In the genomic region with DNA sequence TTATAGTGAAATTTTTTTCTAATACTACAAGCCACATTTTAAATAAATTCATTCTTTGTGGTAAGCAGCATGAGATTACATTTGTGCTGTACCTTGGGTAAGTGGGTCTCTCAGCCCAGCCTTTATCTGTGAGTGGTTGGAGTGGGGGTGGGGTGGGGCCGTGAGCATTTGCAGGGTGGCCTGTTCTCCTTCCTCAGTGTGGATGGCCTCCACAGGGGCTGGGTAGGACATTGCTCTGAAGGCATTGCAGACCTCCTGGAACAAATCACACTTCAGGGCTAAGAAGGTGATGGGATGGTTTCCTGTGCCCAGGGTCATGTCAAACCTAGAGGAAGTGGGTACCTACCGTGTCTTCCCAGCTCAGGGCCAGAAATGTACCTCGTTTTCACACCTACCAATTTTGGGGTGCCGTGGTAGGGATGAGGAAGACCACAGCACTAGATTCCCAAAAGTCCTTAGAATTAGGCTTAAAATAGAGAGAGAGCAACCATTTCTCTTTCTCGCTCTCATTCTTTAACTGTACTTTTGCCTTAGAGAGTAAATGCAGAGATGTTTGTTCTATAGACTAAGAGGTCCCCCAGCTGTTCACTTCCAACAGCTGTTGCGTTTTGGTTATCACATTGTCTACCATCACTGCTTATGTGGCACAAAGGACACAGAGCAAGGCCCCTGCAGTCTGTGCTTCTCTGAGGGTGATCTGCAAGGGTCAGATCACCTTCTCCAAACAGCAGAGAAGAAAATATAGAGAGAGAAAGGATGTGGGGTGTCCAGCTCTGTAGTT, we compare ENCODE assay signal across 1 cellular context.
TF ChIP-seq lines count a peak whose summit lies in the region.

No MANE protein-coding gene starts in this region.

TF ChIP-seq in WTC11, 78 proteins besides CTCF, POLR2A, EP300 and RAD21 (continued from another document):
- TF ChIP-seq, protein P1, sequence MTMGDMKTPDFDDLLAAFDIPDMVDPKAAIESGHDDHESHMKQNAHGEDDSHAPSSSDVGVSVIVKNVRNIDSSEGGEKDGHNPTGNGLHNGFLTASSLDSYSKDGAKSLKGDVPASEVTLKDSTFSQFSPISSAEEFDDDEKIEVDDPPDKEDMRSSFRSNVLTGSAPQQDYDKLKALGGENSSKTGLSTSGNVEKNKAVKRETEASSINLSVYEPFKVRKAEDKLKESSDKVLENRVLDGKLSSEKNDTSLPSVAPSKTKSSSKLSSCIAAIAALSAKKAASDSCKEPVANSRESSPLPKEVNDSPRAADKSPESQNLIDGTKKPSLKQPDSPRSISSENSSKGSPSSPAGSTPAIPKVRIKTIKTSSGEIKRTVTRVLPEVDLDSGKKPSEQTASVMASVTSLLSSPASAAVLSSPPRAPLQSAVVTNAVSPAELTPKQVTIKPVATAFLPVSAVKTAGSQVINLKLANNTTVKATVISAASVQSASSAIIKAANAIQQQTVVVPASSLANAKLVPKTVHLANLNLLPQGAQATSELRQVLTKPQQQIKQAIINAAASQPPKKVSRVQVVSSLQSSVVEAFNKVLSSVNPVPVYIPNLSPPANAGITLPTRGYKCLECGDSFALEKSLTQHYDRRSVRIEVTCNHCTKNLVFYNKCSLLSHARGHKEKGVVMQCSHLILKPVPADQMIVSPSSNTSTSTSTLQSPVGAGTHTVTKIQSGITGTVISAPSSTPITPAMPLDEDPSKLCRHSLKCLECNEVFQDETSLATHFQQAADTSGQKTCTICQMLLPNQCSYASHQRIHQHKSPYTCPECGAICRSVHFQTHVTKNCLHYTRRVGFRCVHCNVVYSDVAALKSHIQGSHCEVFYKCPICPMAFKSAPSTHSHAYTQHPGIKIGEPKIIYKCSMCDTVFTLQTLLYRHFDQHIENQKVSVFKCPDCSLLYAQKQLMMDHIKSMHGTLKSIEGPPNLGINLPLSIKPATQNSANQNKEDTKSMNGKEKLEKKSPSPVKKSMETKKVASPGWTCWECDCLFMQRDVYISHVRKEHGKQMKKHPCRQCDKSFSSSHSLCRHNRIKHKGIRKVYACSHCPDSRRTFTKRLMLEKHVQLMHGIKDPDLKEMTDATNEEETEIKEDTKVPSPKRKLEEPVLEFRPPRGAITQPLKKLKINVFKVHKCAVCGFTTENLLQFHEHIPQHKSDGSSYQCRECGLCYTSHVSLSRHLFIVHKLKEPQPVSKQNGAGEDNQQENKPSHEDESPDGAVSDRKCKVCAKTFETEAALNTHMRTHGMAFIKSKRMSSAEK (CRISPR knock-in tag; IDR thresholded peaks at IDR 0.05; ENCODE audit: borderline replicate concordance), result no peak
- TF ChIP-seq, protein P2, sequence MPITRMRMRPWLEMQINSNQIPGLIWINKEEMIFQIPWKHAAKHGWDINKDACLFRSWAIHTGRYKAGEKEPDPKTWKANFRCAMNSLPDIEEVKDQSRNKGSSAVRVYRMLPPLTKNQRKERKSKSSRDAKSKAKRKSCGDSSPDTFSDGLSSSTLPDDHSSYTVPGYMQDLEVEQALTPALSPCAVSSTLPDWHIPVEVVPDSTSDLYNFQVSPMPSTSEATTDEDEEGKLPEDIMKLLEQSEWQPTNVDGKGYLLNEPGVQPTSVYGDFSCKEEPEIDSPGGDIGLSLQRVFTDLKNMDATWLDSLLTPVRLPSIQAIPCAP (CRISPR knock-in tag; IDR thresholded peaks at IDR 0.05), result no peak
- TF ChIP-seq, protein P3, sequence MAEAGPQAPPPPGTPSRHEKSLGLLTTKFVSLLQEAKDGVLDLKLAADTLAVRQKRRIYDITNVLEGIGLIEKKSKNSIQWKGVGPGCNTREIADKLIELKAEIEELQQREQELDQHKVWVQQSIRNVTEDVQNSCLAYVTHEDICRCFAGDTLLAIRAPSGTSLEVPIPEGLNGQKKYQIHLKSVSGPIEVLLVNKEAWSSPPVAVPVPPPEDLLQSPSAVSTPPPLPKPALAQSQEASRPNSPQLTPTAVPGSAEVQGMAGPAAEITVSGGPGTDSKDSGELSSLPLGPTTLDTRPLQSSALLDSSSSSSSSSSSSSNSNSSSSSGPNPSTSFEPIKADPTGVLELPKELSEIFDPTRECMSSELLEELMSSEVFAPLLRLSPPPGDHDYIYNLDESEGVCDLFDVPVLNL (CRISPR knock-in tag; IDR thresholded peaks at IDR 0.05; ENCODE audit: borderline replicate concordance, low read depth), result no peak
- no peak for TF ChIP-seq NFATC4 (CRISPR knock-in tag; IDR thresholded peaks at IDR 0.05)
- TF ChIP-seq, protein P4, sequence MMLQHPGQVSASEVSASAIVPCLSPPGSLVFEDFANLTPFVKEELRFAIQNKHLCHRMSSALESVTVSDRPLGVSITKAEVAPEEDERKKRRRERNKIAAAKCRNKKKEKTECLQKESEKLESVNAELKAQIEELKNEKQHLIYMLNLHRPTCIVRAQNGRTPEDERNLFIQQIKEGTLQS (CRISPR knock-in tag; conservative IDR thresholded peaks at IDR 0.05), result no peak
- no peak for TF ChIP-seq HMGA2 (CRISPR knock-in tag; IDR thresholded peaks at IDR 0.05)
- TF ChIP-seq, protein P5, sequence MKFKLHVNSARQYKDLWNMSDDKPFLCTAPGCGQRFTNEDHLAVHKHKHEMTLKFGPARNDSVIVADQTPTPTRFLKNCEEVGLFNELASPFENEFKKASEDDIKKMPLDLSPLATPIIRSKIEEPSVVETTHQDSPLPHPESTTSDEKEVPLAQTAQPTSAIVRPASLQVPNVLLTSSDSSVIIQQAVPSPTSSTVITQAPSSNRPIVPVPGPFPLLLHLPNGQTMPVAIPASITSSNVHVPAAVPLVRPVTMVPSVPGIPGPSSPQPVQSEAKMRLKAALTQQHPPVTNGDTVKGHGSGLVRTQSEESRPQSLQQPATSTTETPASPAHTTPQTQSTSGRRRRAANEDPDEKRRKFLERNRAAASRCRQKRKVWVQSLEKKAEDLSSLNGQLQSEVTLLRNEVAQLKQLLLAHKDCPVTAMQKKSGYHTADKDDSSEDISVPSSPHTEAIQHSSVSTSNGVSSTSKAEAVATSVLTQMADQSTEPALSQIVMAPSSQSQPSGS (CRISPR knock-in tag; IDR thresholded peaks at IDR 0.05; ENCODE audit: borderline replicate concordance, low read depth), result no peak
- TF ChIP-seq, protein P6, sequence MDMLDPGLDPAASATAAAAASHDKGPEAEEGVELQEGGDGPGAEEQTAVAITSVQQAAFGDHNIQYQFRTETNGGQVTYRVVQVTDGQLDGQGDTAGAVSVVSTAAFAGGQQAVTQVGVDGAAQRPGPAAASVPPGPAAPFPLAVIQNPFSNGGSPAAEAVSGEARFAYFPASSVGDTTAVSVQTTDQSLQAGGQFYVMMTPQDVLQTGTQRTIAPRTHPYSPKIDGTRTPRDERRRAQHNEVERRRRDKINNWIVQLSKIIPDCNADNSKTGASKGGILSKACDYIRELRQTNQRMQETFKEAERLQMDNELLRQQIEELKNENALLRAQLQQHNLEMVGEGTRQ (CRISPR knock-in tag; IDR thresholded peaks at IDR 0.05), result no peak
